ENCODE assay signal across 26 cellular contexts in the genomic region with DNA sequence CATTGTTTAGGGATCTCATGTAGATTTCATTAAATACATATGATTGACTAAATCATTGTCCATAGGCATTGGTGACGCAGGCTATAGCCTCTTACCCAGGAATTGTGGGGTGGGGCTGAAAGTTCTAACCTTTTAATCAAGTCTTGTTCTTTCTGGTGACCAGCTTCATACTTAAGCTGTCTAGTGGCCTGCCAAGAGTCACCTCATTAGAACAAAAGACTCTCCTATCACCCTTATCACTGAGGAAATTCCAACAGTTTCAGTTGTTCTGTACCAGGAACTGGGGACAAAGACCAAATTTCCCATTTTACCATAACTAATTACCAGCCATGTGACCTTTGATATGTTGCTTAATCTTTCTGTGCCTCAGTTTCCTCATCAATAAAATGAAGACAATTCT.
DNase-seq lines count a peak whose midpoint lies in the region; ATAC-seq, FAIRE-seq and TF ChIP-seq lines count a peak whose summit lies in the region.
"Had no signal": no experiment of that assay in that cellular context is flagged by ENCODE, and none has a peak within 500 bp of the region (broad histone marks: within the 10 kb centered on the region; RNA-seq: fewer than 3 reads in every experiment).

No MANE protein-coding gene starts in this region.

- no peak for ATAC-seq in right lobe of liver
- ATAC-seq in gastroesophageal sphincter, result no peak
- ATAC-seq in pancreas, result peak in 3 of 4 donors; percentile 27 to 58 (median 36)
- no peak for ATAC-seq in HG03095 (IDR thresholded peaks at IDR 0.05; ENCODE audit: unreplicated experiment)
- ATAC-seq: CD8-positive, alpha-beta T cell; PC-3 had no signal

- H3K36me3 ChIP-seq in liver (ENCODE audit: control insufficient read depth in 4 of 4, insufficient read depth in 3 of 4, low read depth in 1 of 4, low read length in 3 of 4) (no peaks in the 10 kb centered on the region), right lobe of liver (no peaks in the 10 kb centered on the region), gastroesophageal sphincter (no peaks in the 10 kb centered on the region), pancreas (no peaks in the 10 kb centered on the region), uterus (no peaks in the 10 kb centered on the region), thyroid gland (no peaks in the 10 kb centered on the region)

- intact Hi-C loops in right lobe of liver (cut with DNase I) (no loop called here), pancreas (cut with DNase I) (no loop called here), uterus (cut with DNase I; ENCODE audit: low total_unique reads) (no loop called here), thyroid gland (cut with DNase I) (no loop called here)

- no peak for TF ChIP-seq RAD21 in liver (IDR thresholded peaks at IDR 0.05)

- H3K4me1 ChIP-seq in liver (ENCODE audit: control insufficient read depth in 4 of 4, insufficient read depth in 4 of 4, low read length in 3 of 4) (no peaks in the 10 kb centered on the region), right lobe of liver (no peaks in the 10 kb centered on the region), gastroesophageal sphincter (peaks cover 5 to 36% (median 10%) of the 10 kb centered on the region in 3 donors), pancreas (no peaks in the 10 kb centered on the region), uterus (peaks cover 3 to 5% of the 10 kb centered on the region in 2 donors), thyroid gland (no peaks in the 10 kb centered on the region)

- H3K4me3 ChIP-seq in liver (ENCODE audit: low read depth in 1 of 3, low read length in 3 of 3) (no peak overlapping the region), right lobe of liver (no peak overlapping the region), gastroesophageal sphincter (no peak overlapping the region), pancreas (no peak overlapping the region), uterus (no peak overlapping the region), thyroid gland (replicated peaks in 1 of 3) (no peak overlapping the region)

- no peak overlapping the region for H3K9ac ChIP-seq in liver (ENCODE audit: low read depth in 1 of 2, low read length in 2 of 2)

- no peak for TF ChIP-seq EP300 in gastroesophageal sphincter (IDR thresholded peaks at IDR 0.05)

- DNase-seq in right lobe of liver, result no peak
- no peak for DNase-seq in pancreas
- no peak for DNase-seq in uterus
- no peak for DNase-seq in thyroid gland
- DNase-seq in LoVo (ENCODE audit: low spot score), result no peak
- DNase-seq: CD8-positive, alpha-beta T cell; DND-41; HCEC 1CT; IMR-90; KG1; NCI-H1048; NCI-H1417; NCI-H1694; NCI-H2029 treated with DMSO at 0.1 percent for 48 hours; NCI-H446 treated with DMSO at 0.1 percent for 48 hours; NCI-H526; NCI-H82; NK-92 treated with Interleukin-12 subunit alpha and Interleukin-12 subunit beta, amount 100 ng/mL, for 24 hours; PC-3 had no signal

- no peak for FAIRE-seq in pancreas (lab: Jason Lieb, UNC)
- FAIRE-seq: GM12892, GM19239, H1 had no signal

- TF ChIP-seq CTCF in liver (IDR thresholded peaks at IDR 0.05; ENCODE audit: low read depth, low read length, missing input control) (no peak), right lobe of liver (IDR thresholded peaks at IDR 0.05) (no peak), gastroesophageal sphincter (IDR thresholded peaks at IDR 0.05) (no peak), pancreas (IDR thresholded peaks at IDR 0.05) (no peak), uterus (IDR thresholded peaks at IDR 0.05) (no peak), thyroid gland (IDR thresholded peaks at IDR 0.05) (no peak)

- H3K27me3 ChIP-seq in liver (ENCODE audit: control insufficient read depth in 4 of 4, insufficient read depth in 4 of 4, low read length in 3 of 4), result no peaks in the 10 kb centered on the region
- H3K27me3 ChIP-seq in right lobe of liver, result no peaks in the 10 kb centered on the region
- no peaks in the 10 kb centered on the region for H3K27me3 ChIP-seq in gastroesophageal sphincter
- H3K27me3 ChIP-seq in pancreas, result no peaks in the 10 kb centered on the region
- H3K27me3 ChIP-seq in uterus, result no peaks in the 10 kb centered on the region
- H3K27me3 ChIP-seq in thyroid gland, result no peaks in the 10 kb centered on the region

- 95% methylated on average over 1 of the region's 1 CpG for WGBS in liver
- WGBS in right lobe of liver (ENCODE audit: insufficient coverage, low coverage, low lambda C conversion rate, missing lambda C conversion rate), result 82% methylated on average over 1 of the region's 1 CpG
- 100% methylated on average over 1 of the region's 1 CpG; no CpG with 5 or more reads in 1 of the 2 donors for WGBS in gastroesophageal sphincter (ENCODE audit: low coverage in 1 of 2), 2 donors
- 84 to 91% methylated on average over 1 of the region's 1 CpG for WGBS in pancreas, 2 donors
- 95 to 100% methylated on average over 1 of the region's 1 CpG for WGBS in thyroid gland, 2 donors

- H3K27ac ChIP-seq in liver (ENCODE audit: low read depth in 1 of 2, low read length in 2 of 2), result no peak overlapping the region
- no peak overlapping the region for H3K27ac ChIP-seq in right lobe of liver
- H3K27ac ChIP-seq in gastroesophageal sphincter, result peak overlapping the region; percentile 53 to 61 (median 54)
- H3K27ac ChIP-seq in pancreas, result peak overlapping the region in 2 of 4 donors; percentile 19 to 25
- peak overlapping the region; percentile 69 to 76 for H3K27ac ChIP-seq in uterus
- no peak overlapping the region for H3K27ac ChIP-seq in thyroid gland
- H3K27ac ChIP-seq: C4-2B had no signal

- TF ChIP-seq POLR2A in right lobe of liver (IDR thresholded peaks at IDR 0.05) (no peak), gastroesophageal sphincter (IDR thresholded peaks at IDR 0.05) (no peak), uterus (IDR thresholded peaks at IDR 0.05) (no peak), thyroid gland (IDR thresholded peaks at IDR 0.05) (no peak)

- no peaks in the 10 kb centered on the region for H3K9me3 ChIP-seq in liver (ENCODE audit: control insufficient read depth in 4 of 4, low read length in 3 of 4)
- H3K9me3 ChIP-seq in right lobe of liver, result no peaks in the 10 kb centered on the region
- no peaks in the 10 kb centered on the region for H3K9me3 ChIP-seq in gastroesophageal sphincter
- H3K9me3 ChIP-seq in pancreas, result no peaks in the 10 kb centered on the region
- H3K9me3 ChIP-seq in uterus, result no peaks in the 10 kb centered on the region
- H3K9me3 ChIP-seq in thyroid gland, result no peaks in the 10 kb centered on the region

TF ChIP-seq in liver, 16 proteins besides CTCF, POLR2A, EP300 and RAD21:
- TF ChIP-seq NR2F2 (IDR thresholded peaks at IDR 0.05) (peak; percentile 24), FOXA2 (IDR thresholded peaks at IDR 0.05) (no peak)

Comparison
In these comparisons a context has a peak if more than half of its experiments do, and no peak if none do; other contexts are left out.
1. H3K27ac ChIP-seq: peak in gastroesophageal sphincter (4 of 4) and uterus (2 of 2); none in liver (0 of 2), right lobe of liver (0 of 3) and thyroid gland (0 of 3).
2. ATAC-seq: peak in pancreas (3 of 4); none in right lobe of liver (0 of 4), gastroesophageal sphincter (single experiment) and HG03095 (single experiment).